In the genomic region with DNA sequence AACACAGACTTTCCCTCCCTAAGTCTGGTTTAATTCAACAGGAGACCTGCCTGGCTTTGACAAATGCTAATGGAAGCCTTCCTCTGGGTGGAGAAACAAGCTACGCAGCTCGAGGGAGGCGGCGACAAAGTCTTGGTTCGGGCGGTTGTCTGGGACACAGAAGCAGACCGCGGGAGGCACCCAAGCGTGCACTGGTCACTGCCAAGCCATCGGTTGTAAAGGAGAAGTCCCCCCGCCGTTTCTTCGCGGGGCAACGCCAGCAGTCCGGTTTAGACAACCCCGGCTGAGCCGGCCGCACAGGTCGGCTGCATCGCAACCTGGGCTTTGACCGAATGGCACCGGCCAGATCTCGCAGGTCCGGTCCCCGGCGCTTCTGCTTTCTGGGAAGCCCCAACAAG, we compare ENCODE assay signal across 8 cellular contexts. TPM values are rescaled to one million over a fixed set of nuclear protein-coding genes. Genes with fewer than 3 reads are reported as not detected.
A peak's percentile ranks its signal among the peaks of the same experiment; 100 is the strongest.
DNase-seq lines count a peak whose midpoint lies in the region; ATAC-seq and TF ChIP-seq lines count a peak whose summit lies in the region.

No MANE protein-coding gene starts in this region.

- no peak overlapping the region for H3K23ac ChIP-seq in neuronal stem cell (ENCODE audit: low read depth, low read length, poor library complexity)

- no peaks in the 10 kb centered on the region for H3K9me3 ChIP-seq in neuronal stem cell (replicated peaks in 1 of 2; ENCODE audit: control insufficient read depth in 2 of 2, insufficient read depth in 1 of 2, low read depth in 1 of 2, low read length in 2 of 2)

- DNase-seq in GM06990 (ENCODE audit: extremely low read depth, insufficient read length) (peak; percentile 66), LNCaP clone FGC (ENCODE audit: low read depth) (no peak), glomerular visceral epithelial cell (ENCODE audit: extremely low spot score) (peak; percentile 54), neuronal stem cell (ENCODE audit: low spot score) (no peak), NCI-H1048 (lab: John Stamatoyannopoulos, UW) (no peak), SHP77 (lab: John Stamatoyannopoulos, UW) (no peak)
- DNase-seq in activated effector memory CD4-positive, alpha-beta T cell treated with anti-CD3 and anti-CD28 coated beads, Interleukin-2, amount 50 U/mL, for 16 hours: peak; percentile 74

- H2BK5ac ChIP-seq in neuronal stem cell (ENCODE audit: low read length): peak overlapping the region; percentile 53

- no peaks in the 10 kb centered on the region for H3K27me3 ChIP-seq in GM06990 (replicated peaks; ENCODE audit: control insufficient read depth, insufficient read depth, low read length)
- no peaks in the 10 kb centered on the region for H3K27me3 ChIP-seq in neuronal stem cell (ENCODE audit: control insufficient read depth in 3 of 3, insufficient read depth in 3 of 3, low read depth in 1 of 3, low read length in 3 of 3)

- H3K79me1 ChIP-seq in neuronal stem cell (ENCODE audit: low read depth, low read length): peaks cover 15% of the 10 kb centered on the region

- H2AK5ac ChIP-seq in neuronal stem cell (ENCODE audit: low read depth, low read length): peak overlapping the region; percentile 13

- H2BK15ac ChIP-seq in neuronal stem cell (ENCODE audit: low read length): peak overlapping the region; percentile 37

- H3K9ac ChIP-seq in neuronal stem cell (ENCODE audit: low read depth, low read length, poor library complexity): peak overlapping the region; percentile 91

- no peak overlapping the region for H4K91ac ChIP-seq in neuronal stem cell (ENCODE audit: low read depth, low read length, poor library complexity)

- no CpG with 5 or more reads among the region's 27 CpGs for WGBS in neuronal stem cell (ENCODE audit: extremely low coverage in 2 of 2, insufficient read length in 2 of 2, insufficient replicate concordance in 1 of 2), 2 donors

- H3K36me3 ChIP-seq in GM06990 (ENCODE audit: control insufficient read depth, insufficient read depth, low read length) (peaks cover 11% of the 10 kb centered on the region), neuronal stem cell (replicated peaks in 1 of 2; ENCODE audit: control insufficient read depth in 2 of 2, insufficient read depth in 2 of 2, low read length in 2 of 2) (peaks cover 18 to 47% of the 10 kb centered on the region in 2 donors)

- peak overlapping the region; percentile 97 for H3K4me3 ChIP-seq in GM06990 (replicated peaks; ENCODE audit: low read depth, low read length)
- H3K4me3 ChIP-seq in LNCaP clone FGC (ENCODE audit: low read depth, low read length): peak overlapping the region; percentile 95
- H3K4me3 ChIP-seq in neuronal stem cell (ENCODE audit: low read length in 2 of 2): peak overlapping the region; percentile 88 to 96

- ATAC-seq in GM21786 (IDR thresholded peaks at IDR 0.05; ENCODE audit: unreplicated experiment): peak; percentile 23

- no peak overlapping the region for H3K27ac ChIP-seq in neuronal stem cell (replicated peaks; ENCODE audit: low read length)

- H2AFZ ChIP-seq in neuronal stem cell (ENCODE audit: low read length): peak overlapping the region; percentile 96

- no peak overlapping the region for H2BK12ac ChIP-seq in neuronal stem cell (ENCODE audit: low read length)

- H3K4me2 ChIP-seq in neuronal stem cell (ENCODE audit: insufficient read depth, low read length, poor library complexity, severe bottlenecking): peak overlapping the region; percentile 93

- H3K4ac ChIP-seq in neuronal stem cell (ENCODE audit: low read length): no peak overlapping the region

- H4K8ac ChIP-seq in neuronal stem cell (ENCODE audit: low read depth, low read length): no peak overlapping the region

- no peak for TF ChIP-seq CTCF in GM06990 (IDR thresholded peaks at IDR 0.05; ENCODE audit: insufficient read depth, low read length, poor library complexity, severe bottlenecking)
- no peak for TF ChIP-seq CTCF in LNCaP clone FGC (IDR thresholded peaks at IDR 0.05; ENCODE audit: control insufficient read depth, extremely low read depth, insufficient read depth)

- no peak overlapping the region for H3K14ac ChIP-seq in neuronal stem cell (ENCODE audit: low read length)

- peaks cover 5 to 17% of the 10 kb centered on the region in 2 donors for H3K4me1 ChIP-seq in neuronal stem cell (ENCODE audit: control insufficient read depth in 2 of 2, insufficient read depth in 1 of 2, low read depth in 1 of 2, low read length in 2 of 2)

- H2BK120ac ChIP-seq in neuronal stem cell (ENCODE audit: low read depth, low read length): no peak overlapping the region

- no peak overlapping the region for H3K18ac ChIP-seq in neuronal stem cell (ENCODE audit: low read length)

RNA-seq across cellular contexts. Expression of a gene that starts 0.6 kb away (rescaled TPM):
- polyA plus RNA-seq in neuronal stem cell (2013, experiment 1 of 2): 45.6 TPM
- polyA plus RNA-seq in neuronal stem cell (2013, experiment 2 of 2): 46.1 TPM

RNA-seq across cellular contexts. Expression of a gene that starts 0.8 kb away (rescaled TPM):
- 23.1 TPM for polyA plus RNA-seq in neuronal stem cell (2013, experiment 1 of 2)
- polyA plus RNA-seq in neuronal stem cell (2013, experiment 2 of 2): 23.3 TPM

RNA-seq across cellular contexts. Expression of a gene that starts 44.1 kb away (rescaled TPM):
- polyA plus RNA-seq in neuronal stem cell (2013, experiment 1 of 2): 20.7 TPM
- polyA plus RNA-seq in neuronal stem cell (2013, experiment 2 of 2): 19.9 TPM

RNA-seq across cellular contexts. Expression of a gene that starts 51.3 kb away (rescaled TPM):
- not detected for polyA plus RNA-seq in neuronal stem cell (2013, experiment 1 of 2)
- not detected for polyA plus RNA-seq in neuronal stem cell (2013, experiment 2 of 2)

RNA-seq across cellular contexts. Expression of a gene that starts 58.4 kb away (rescaled TPM):
- 0.81 TPM for polyA plus RNA-seq in neuronal stem cell (2013, experiment 1 of 2)
- polyA plus RNA-seq in neuronal stem cell (2013, experiment 2 of 2): 0.47 TPM

Comparison
In these comparisons a context has a peak if more than half of its experiments do, and no peak if none do; other contexts are left out.
1. DNase-seq: peak in GM06990 (single experiment), activated effector memory CD4-positive, alpha-beta T cell treated with anti-CD3 and anti-CD28 coated beads, Interleukin-2, amount 50 U/mL, for 16 hours (single experiment) and glomerular visceral epithelial cell (single experiment); none in LNCaP clone FGC (single experiment), neuronal stem cell (single experiment), NCI-H1048 (single experiment) and SHP77 (0 of 2).
2. Peak in every context shown above with its lines, with median percentiles within 50 percentile points of each other: H3K4me3 ChIP-seq.